Comparison of ENCODE assay signal across 1 cellular context in the genomic region with DNA sequence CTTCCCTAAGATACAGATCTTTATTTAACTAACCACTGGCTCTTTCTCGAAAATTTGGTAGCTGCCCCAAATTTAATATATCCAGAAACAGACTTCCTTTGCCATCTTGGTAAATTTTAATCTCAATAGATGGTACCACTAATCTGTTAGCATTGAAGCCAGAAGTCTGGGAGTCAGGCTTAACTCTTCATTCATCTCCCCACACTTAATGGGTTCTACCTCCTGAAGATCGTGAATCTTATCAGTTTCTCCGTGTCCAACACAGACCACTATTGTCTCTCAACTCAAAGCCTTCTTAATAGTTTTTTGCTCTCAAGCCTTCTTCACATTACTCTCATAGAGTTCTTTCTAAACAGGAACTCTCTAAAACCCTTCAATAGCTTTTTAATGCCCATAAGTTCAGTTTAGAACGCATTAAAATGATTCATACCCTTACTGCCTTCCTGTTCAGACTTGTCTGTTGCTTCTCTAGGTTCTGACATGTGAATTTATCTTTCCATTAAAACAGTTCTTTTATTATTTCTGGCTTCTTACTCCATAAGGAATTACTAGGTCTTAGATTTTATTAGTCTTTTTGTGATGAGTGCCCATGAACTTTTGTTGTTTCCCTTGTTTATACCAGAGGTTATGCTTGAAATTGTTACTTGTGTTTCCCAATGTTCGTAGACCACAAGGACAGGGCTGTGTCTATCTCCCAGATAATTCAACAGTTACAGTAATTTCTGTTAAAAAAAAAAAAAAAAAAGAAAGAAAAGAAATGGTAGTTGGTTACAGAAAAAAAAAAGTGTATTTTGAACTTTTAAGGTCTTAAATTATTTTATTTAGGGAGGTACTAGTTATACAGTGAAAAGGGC.
TF ChIP-seq lines count a peak whose summit lies in the region.

No MANE protein-coding gene starts in this region.

TF ChIP-seq in K562, 482 proteins besides CTCF, POLR2A, EP300 and RAD21:
- TF ChIP-seq AFF1 (IDR thresholded peaks at IDR 0.05; ENCODE audit: low read depth in 1 of 2, partially characterized antibody in 2 of 2) (no peak), JUND (IDR thresholded peaks at IDR 0.05; ENCODE audit: borderline replicate concordance, low read depth, low read length) (no peak), JUND (tag; IDR thresholded peaks at IDR 0.05; ENCODE audit: borderline replicate concordance, low read depth, low read length) (no peak), NR2C1 (IDR thresholded peaks at IDR 0.05) (no peak), NR2C1 (tag; IDR thresholded peaks at IDR 0.05) (no peak), KDM2B (CRISPR knock-in tag; IDR thresholded peaks at IDR 0.05) (no peak), KLF16 (IDR thresholded peaks at IDR 0.05) (no peak), SUPT5H (IDR thresholded peaks at IDR 0.05) (no peak), IRF2 (CRISPR knock-in tag; IDR thresholded peaks at IDR 0.05) (no peak), EGR1 (conservative IDR thresholded peaks at IDR 0.05) (no peak), SMAD3 (CRISPR knock-in tag; conservative IDR thresholded peaks at IDR 0.05) (no peak), NR2F6 (CRISPR knock-in tag; IDR thresholded peaks at IDR 0.05) (no peak), TAF1 (IDR thresholded peaks at IDR 0.05; ENCODE audit: control insufficient read depth, extremely low read depth, insufficient read depth, low read length, severe bottlenecking) (no peak), POLR2B (IDR thresholded peaks at IDR 0.05; ENCODE audit: low read depth, partially characterized antibody) (no peak), CREBBP (IDR thresholded peaks at IDR 0.05; ENCODE audit: low read depth, low read length) (no peak), CBFA2T3 (IDR thresholded peaks at IDR 0.05) (no peak), EP400 (IDR thresholded peaks at IDR 0.05) (no peak), MEIS2 (IDR thresholded peaks at IDR 0.05; ENCODE audit: partially characterized antibody) (no peak)
